ENCODE assay signal across 1 cellular context in genomic region chr10:100535715-100536353, GRCh38.
A peak's percentile ranks its signal among the peaks of the same experiment; 100 is the strongest.
TF ChIP-seq lines count a peak whose summit lies in the region.

TSS of gene HIF1AN (plus strand) at chr10:100535943. CDS start at chr10:100535959, 16 bp downstream.

TF ChIP-seq in HepG2, 621 proteins besides CTCF, POLR2A, EP300 and RAD21 (continued from another document and continues in another):
- TF ChIP-seq TFDP2 (CRISPR knock-in tag; IDR thresholded peaks at IDR 0.05) = 0 out of 2 replicates have a peak, but pooled peaks have one; percentile 14
- TF ChIP-seq ZFP90 (CRISPR knock-in tag; IDR thresholded peaks at IDR 0.05; ENCODE audit: borderline replicate concordance) = no peak
- peak; percentile 56; the same call in 1 of the 2 replicates for TF ChIP-seq SOX5 (CRISPR knock-in tag; IDR thresholded peaks at IDR 0.05; ENCODE audit: borderline replicate concordance)
- TF ChIP-seq NFKB2 (CRISPR knock-in tag; IDR thresholded peaks at IDR 0.05; ENCODE audit: borderline replicate concordance) = peak; percentile 48; the same call in 1 of the 2 replicates
- TF ChIP-seq ZNF260 (CRISPR knock-in tag; IDR thresholded peaks at IDR 0.05; ENCODE audit: borderline replicate concordance, low read depth) = no peak
- TF ChIP-seq ZNF740 (CRISPR knock-in tag; IDR thresholded peaks at IDR 0.05) = 0 out of 2 replicates have a peak, but pooled peaks have one; percentile 66
- TF ChIP-seq GFI1 (CRISPR knock-in tag; IDR thresholded peaks at IDR 0.05; ENCODE audit: borderline replicate concordance) = no peak; the same call in 1 of the 2 replicates
- peak; percentile 55; the same call in 1 of the 2 replicates for TF ChIP-seq ZNF766 (CRISPR knock-in tag; IDR thresholded peaks at IDR 0.05; ENCODE audit: borderline replicate concordance)
- TF ChIP-seq DPF2 (CRISPR knock-in tag; IDR thresholded peaks at IDR 0.05; ENCODE audit: borderline replicate concordance, low read depth) = no peak
- TF ChIP-seq U2AF2 (IDR thresholded peaks at IDR 0.05; ENCODE audit: low read depth, low read length) = no peak
- TF ChIP-seq YY1 (IDR thresholded peaks at IDR 0.05; ENCODE audit: insufficient read depth, insufficient replicate concordance, low read depth, low read length) = peak; percentile 90
- peak; percentile 63 for TF ChIP-seq HDAC2 (CRISPR knock-in tag; IDR thresholded peaks at IDR 0.05)
- peak; percentile 78 for TF ChIP-seq HOMEZ (CRISPR knock-in tag; IDR thresholded peaks at IDR 0.05; ENCODE audit: low read depth)
- no peak for TF ChIP-seq ATM (IDR thresholded peaks at IDR 0.05; ENCODE audit: borderline replicate concordance)
- peak; percentile 79 for TF ChIP-seq DMAP1 (CRISPR knock-in tag; IDR thresholded peaks at IDR 0.05)
- no peak for TF ChIP-seq ZNF790 (CRISPR knock-in tag; IDR thresholded peaks at IDR 0.05; ENCODE audit: borderline replicate concordance)
- TF ChIP-seq NFE2L2 (IDR thresholded peaks at IDR 0.05; ENCODE audit: low read length) = no peak
- TF ChIP-seq MXD1 (CRISPR knock-in tag; IDR thresholded peaks at IDR 0.05) = peak; percentile 47; the same call in 1 of the 2 replicates
- no peak for TF ChIP-seq KAT2B (IDR thresholded peaks at IDR 0.05; ENCODE audit: borderline replicate concordance, low read depth, low read length)
- TF ChIP-seq PATZ1 (CRISPR knock-in tag; IDR thresholded peaks at IDR 0.05) = peak; percentile 95
- TF ChIP-seq ZSCAN22 (CRISPR knock-in tag; IDR thresholded peaks at IDR 0.05) = no peak
- TF ChIP-seq ZSCAN12 (CRISPR knock-in tag; IDR thresholded peaks at IDR 0.05) = peak; percentile 33; the same call in 1 of the 2 replicates
- no peak for TF ChIP-seq ZNF513 (CRISPR knock-in tag; conservative IDR thresholded peaks at IDR 0.05)
- 0 out of 2 replicates have a peak, but pooled peaks have one; percentile 28 for TF ChIP-seq EHMT2 (IDR thresholded peaks at IDR 0.05; ENCODE audit: borderline replicate concordance, low read depth, low read length)
- peak; percentile 55; the same call in 1 of the 2 replicates for TF ChIP-seq SP5 (CRISPR knock-in tag; IDR thresholded peaks at IDR 0.05; ENCODE audit: borderline replicate concordance, low read depth)
- no peak for TF ChIP-seq MEIS2 (CRISPR knock-in tag; IDR thresholded peaks at IDR 0.05)
- no peak for TF ChIP-seq KLF13 (CRISPR knock-in tag; IDR thresholded peaks at IDR 0.05)
- no peak; the same call in 1 of the 2 replicates for TF ChIP-seq FLYWCH1 (CRISPR knock-in tag; IDR thresholded peaks at IDR 0.05)
- TF ChIP-seq IKZF1 (IDR thresholded peaks at IDR 0.05) = no peak
- no peak for TF ChIP-seq CBX2 (IDR thresholded peaks at IDR 0.05; ENCODE audit: low read depth, low read length)
- no peak for TF ChIP-seq CBX2 (CRISPR knock-in tag; IDR thresholded peaks at IDR 0.05; ENCODE audit: low read depth)
- TF ChIP-seq TFAP4 (IDR thresholded peaks at IDR 0.05; ENCODE audit: borderline replicate concordance, low read depth) = no peak
- TF ChIP-seq ZBTB25 (CRISPR knock-in tag; IDR thresholded peaks at IDR 0.05) = peak; percentile 74
- TF ChIP-seq ZNF746 (CRISPR knock-in tag; IDR thresholded peaks at IDR 0.05) = no peak
- TF ChIP-seq ZBTB8A (CRISPR knock-in tag; IDR thresholded peaks at IDR 0.05; ENCODE audit: borderline replicate concordance, low read depth) = no peak
- TF ChIP-seq ZNF607 (CRISPR knock-in tag; IDR thresholded peaks at IDR 0.05; ENCODE audit: borderline replicate concordance) = peak; percentile 78; the same call in 1 of the 2 replicates
- peak; percentile 84 for TF ChIP-seq TEAD3 (CRISPR knock-in tag; optimal IDR thresholded peaks at IDR 0.05; ENCODE audit: borderline replicate concordance)
- peak; percentile 97 for TF ChIP-seq KDM5A (IDR thresholded peaks at IDR 0.05; ENCODE audit: borderline replicate concordance, low read length)
- no peak for TF ChIP-seq NONO (IDR thresholded peaks at IDR 0.05)
- peak; percentile 80 for TF ChIP-seq NONO (CRISPR knock-in tag; conservative IDR thresholded peaks at IDR 0.05)
- no peak for TF ChIP-seq SIX4 (CRISPR knock-in tag; IDR thresholded peaks at IDR 0.05)
- peak; percentile 86 for TF ChIP-seq KMT2B (CRISPR knock-in tag; IDR thresholded peaks at IDR 0.05)
- TF ChIP-seq TEF (CRISPR knock-in tag; IDR thresholded peaks at IDR 0.05) = no peak
- no peak for TF ChIP-seq BRCA1 (CRISPR knock-in tag; IDR thresholded peaks at IDR 0.05)
- TF ChIP-seq ZNF670 (CRISPR knock-in tag; IDR thresholded peaks at IDR 0.05; ENCODE audit: borderline replicate concordance) = peak; percentile 66; the same call in 1 of the 2 replicates
- peak; percentile 81; the same call in 1 of the 2 replicates for TF ChIP-seq NCOA1 (CRISPR knock-in tag; IDR thresholded peaks at IDR 0.05)
- peak; percentile 15; the same call in 1 of the 2 replicates for TF ChIP-seq ZBTB43 (CRISPR knock-in tag; conservative IDR thresholded peaks at IDR 0.05)
- peak in 1 of 2 experiments; percentile 59; a peak in 2 of 4 replicates for TF ChIP-seq NR2F1 (CRISPR knock-in tag; IDR thresholded peaks at IDR 0.05)
- TF ChIP-seq HNF1A (IDR thresholded peaks at IDR 0.05; ENCODE audit: low read depth) = no peak
- TF ChIP-seq HNF1A (CRISPR knock-in tag; IDR thresholded peaks at IDR 0.05; ENCODE audit: borderline replicate concordance) = peak; percentile 53; the same call in 1 of the 2 replicates
- TF ChIP-seq KMT2A (CRISPR knock-in tag; IDR thresholded peaks at IDR 0.05) = peak; percentile 73
- no peak for TF ChIP-seq TOE1 (CRISPR knock-in tag; IDR thresholded peaks at IDR 0.05)
- peak; percentile 76 for TF ChIP-seq RBFOX2 (IDR thresholded peaks at IDR 0.05; ENCODE audit: low read depth, low read length)
- no peak for TF ChIP-seq TCF7L2 (IDR thresholded peaks at IDR 0.05; ENCODE audit: low read depth, low read length)
- TF ChIP-seq ZNF12 (CRISPR knock-in tag; IDR thresholded peaks at IDR 0.05) = peak; percentile 31; the same call in 1 of the 2 replicates
